Comparison of ENCODE assay signal across 8 cellular contexts in genomic region chr5:119302916-119303897, GRCh38. TPM values are rescaled to one million over a fixed set of nuclear protein-coding genes. Genes with fewer than 3 reads are reported as not detected.
A peak's percentile ranks its signal among the peaks of the same experiment; 100 is the strongest.
DNase-seq lines count a peak whose midpoint lies in the region; ATAC-seq, FAIRE-seq and TF ChIP-seq lines count a peak whose summit lies in the region.

No MANE protein-coding gene starts in this region.

- TF ChIP-seq EP300 in HepG2 (IDR thresholded peaks at IDR 0.05; ENCODE audit: low read depth in 2 of 2, low read length in 2 of 2) = peak in 1 of 2 experiments; percentile 70; a peak in 2 of 4 replicates
- peak; percentile 73; the same call in 1 of the 2 replicates for TF ChIP-seq EP300 in HepG2 (CRISPR knock-in tag; IDR thresholded peaks at IDR 0.05; ENCODE audit: borderline replicate concordance)

- no peaks in the 10 kb centered on the region for H3K9me3 Mint-ChIP-seq in activated naive CD8-positive, alpha-beta T cell treated with anti-CD3 and anti-CD28 coated beads, Interleukin-2, amount 50 U/mL, for 24 hours

- H3K27ac ChIP-seq in BLaER1 treated with 17β-estradiol and CSF1 and Interleukin-3, amounts not matched to agents 10 nM and 100 nM = peak overlapping the region in 10 of 11 experiments; percentile 6 to 100 (median 64); a peak in 15 of 22 replicates
- peak overlapping the region; percentile 60 for H3K27ac ChIP-seq in HepG2 (ENCODE audit: extremely low read length, insufficient read depth, low read length)

- intact Hi-C loops in HepG2 (cut with micrococcal nuclease; ENCODE audit: unreplicated experiment) = loop anchor here (1.0 to 5.0 kb wide), 4 partner anchors 35 to 232 kb away; partner anchors contain the start of gene DMXL1

- peaks cover 5 to 49% (median 31%) of the 10 kb centered on the region in 11 experiments; a peak in 18 of 22 replicates for H3K36me3 ChIP-seq in BLaER1 treated with 17β-estradiol and CSF1 and Interleukin-3, amounts not matched to agents 10 nM and 100 nM
- H3K36me3 ChIP-seq in HepG2 (replicated peaks in 1 of 2; ENCODE audit: control insufficient read depth in 1 of 2, insufficient read depth in 2 of 2, low read length in 2 of 2) = no peaks in the 10 kb centered on the region

- in situ Hi-C loops in HepG2 (cut with HindIII; ENCODE audit: extremely low pct_ligation_motif_present, low pct_unique_long_range_greater_than_20kb) = no loop called here

- no peaks in the 10 kb centered on the region for H3K27me3 ChIP-seq in BLaER1 treated with 17β-estradiol and CSF1 and Interleukin-3, amounts not matched to agents 10 nM and 100 nM
- H3K27me3 ChIP-seq in HepG2 (ENCODE audit: control insufficient read depth in 1 of 2, insufficient read depth in 2 of 2, low read length in 2 of 2) = no peaks in the 10 kb centered on the region

- H3K79me2 ChIP-seq in HepG2 (ENCODE audit: insufficient read depth, low read length) = peaks cover 2% of the 10 kb centered on the region

- TSS peak; percentile 95 for BruUV-seq in HepG2 (replicated peaks; lab: Mats Ljungman, UMichigan)

- FAIRE-seq in HepG2 (lab: Jason Lieb, UNC) = peak; percentile 93

- peak overlapping the region; percentile 35 for H3K4me3 Mint-ChIP-seq in activated naive CD8-positive, alpha-beta T cell treated with anti-CD3 and anti-CD28 coated beads, Interleukin-2, amount 50 U/mL, for 24 hours

- TF ChIP-seq CTCF in HepG2 (CRISPR knock-in tag; IDR thresholded peaks at IDR 0.05) = peak; percentile 35; the same call in 1 of the 2 replicates

- H3K9me3 ChIP-seq in BLaER1 treated with 17β-estradiol and CSF1 and Interleukin-3, amounts not matched to agents 10 nM and 100 nM (replicated peaks in 1 of 11) = peaks cover 13 to 76% (median 64%) of the 10 kb centered on the region in 11 experiments; a peak in 21 of 22 replicates
- H3K9me3 ChIP-seq in HepG2 (ENCODE audit: low read length) = no peaks in the 10 kb centered on the region

- no peaks in the 10 kb centered on the region for H3K27me3 Mint-ChIP-seq in activated naive CD8-positive, alpha-beta T cell treated with anti-CD3 and anti-CD28 coated beads, Interleukin-2, amount 50 U/mL, for 24 hours

- POLR2A ChIA-PET in HepG2 (lab: Yijun Ruan, JAX) = interaction anchor here (1.2 to 3.9 kb wide), 3 partner anchors 9 to 232 kb away, joined by 5 to 36 read pairs (median 9); partner anchors contain the start of gene DMXL1

- no peak overlapping the region for H3K9ac ChIP-seq in BLaER1 treated with 17β-estradiol and CSF1 and Interleukin-3, amounts not matched to agents 10 nM and 100 nM
- peak overlapping the region; percentile 41 for H3K9ac ChIP-seq in HepG2 (ENCODE audit: insufficient read depth, low read depth, low read length)

- 21% methylated on average over 5 of the region's 5 CpGs for WGBS in HepG2 (ENCODE audit: low lambda C conversion rate)

- H4K20me1 ChIP-seq in BLaER1 treated with 17β-estradiol and CSF1 and Interleukin-3, amounts not matched to agents 10 nM and 100 nM = peaks cover 0 to 63% (median 0%) of the 10 kb centered on the region in 11 experiments; a peak in 5 of 22 replicates
- no peaks in the 10 kb centered on the region for H4K20me1 ChIP-seq in HepG2 (ENCODE audit: insufficient read depth, low read length)

- no peak for DNase-seq in activated naive CD8-positive, alpha-beta T cell treated with anti-CD3 and anti-CD28 coated beads, Interleukin-2, amount 50 U/mL, for 24 hours
- DNase-seq in HepG2 (ENCODE audit: low spot score) (peak; percentile 97), NOMO-1 treated with dmso at 0.1 percent for 144 hours (lab: John Stamatoyannopoulos, UW; ENCODE audit: unreplicated experiment) (no peak), NCI-H748 treated with DMSO at 0.1 percent for 48 hours (lab: John Stamatoyannopoulos, UW) (no peak), CD1c-positive myeloid dendritic cell (ENCODE audit: extremely low spot score) (no peak), NCI-H1694 (lab: John Stamatoyannopoulos, UW) (no peak)

- H3K36me3 Mint-ChIP-seq in activated naive CD8-positive, alpha-beta T cell treated with anti-CD3 and anti-CD28 coated beads, Interleukin-2, amount 50 U/mL, for 24 hours (ENCODE audit: low read depth) = peaks cover 6% of the 10 kb centered on the region

- H3K4me3 ChIP-seq in BLaER1 treated with 17β-estradiol and CSF1 and Interleukin-3, amounts not matched to agents 10 nM and 100 nM = no peak overlapping the region; a peak in 1 of 20 replicates
- H3K4me3 ChIP-seq in HepG2 (replicated peaks in 1 of 3; ENCODE audit: insufficient read depth in 1 of 3, low read depth in 2 of 3, low read length in 3 of 3) = peak overlapping the region in 2 of 3 experiments; percentile 1 to 5; a peak in 3 of 6 replicates

- peak in 1 of 2 experiments; percentile 67; a peak in 1 of 4 replicates for TF ChIP-seq POLR2A in HepG2 (IDR thresholded peaks at IDR 0.05; ENCODE audit: insufficient read depth in 1 of 2, low read depth in 2 of 2, low read length in 2 of 2)

- peaks cover 51 to 73% (median 62%) of the 10 kb centered on the region in 10 experiments for H3K4me1 ChIP-seq in BLaER1 treated with 17β-estradiol and CSF1 and Interleukin-3, amounts not matched to agents 10 nM and 100 nM
- H3K4me1 ChIP-seq in HepG2 (ENCODE audit: insufficient read depth, low read length) = peaks cover 57% of the 10 kb centered on the region

- peaks cover 94% of the 10 kb centered on the region for H3K4me1 Mint-ChIP-seq in activated naive CD8-positive, alpha-beta T cell treated with anti-CD3 and anti-CD28 coated beads, Interleukin-2, amount 50 U/mL, for 24 hours

- no peak overlapping the region for H2AFZ ChIP-seq in HepG2 (ENCODE audit: low read length)

- no peak for TF ChIP-seq RAD21 in HepG2 (CRISPR knock-in tag; IDR thresholded peaks at IDR 0.05)

- ATAC-seq in HG03108 (IDR thresholded peaks at IDR 0.05; ENCODE audit: unreplicated experiment) (peak; percentile 52), HepG2 (peak; percentile 98)
- peak; percentile 65 for ATAC-seq in activated naive CD8-positive, alpha-beta T cell treated with anti-CD3 and anti-CD28 coated beads, Interleukin-2, amount 50 U/mL, for 24 hours

- peak overlapping the region; percentile 16 to 66 (median 46); a peak in 20 of 22 replicates for H3K4me2 ChIP-seq in BLaER1 treated with 17β-estradiol and CSF1 and Interleukin-3, amounts not matched to agents 10 nM and 100 nM
- peak overlapping the region; percentile 59 for H3K4me2 ChIP-seq in HepG2 (ENCODE audit: low read depth, low read length)

- peak overlapping the region; percentile 86 for H3K27ac Mint-ChIP-seq in activated naive CD8-positive, alpha-beta T cell treated with anti-CD3 and anti-CD28 coated beads, Interleukin-2, amount 50 U/mL, for 24 hours

- CTCF ChIA-PET in HepG2 (lab: Yijun Ruan, JAX; ENCODE audit: low intra/inter-chr PET ratio, low total read pairs) = interaction anchor here (0.9 kb wide), 1 partner anchor 35 kb away, joined by 3 read pairs; no protein-coding TSS in a partner anchor

TF ChIP-seq in HepG2, 621 proteins besides CTCF, POLR2A, EP300 and RAD21 (continues in another document):
- TF ChIP-seq MAF1 (CRISPR knock-in tag; IDR thresholded peaks at IDR 0.05; ENCODE audit: borderline replicate concordance) (no peak), ZNF75D (CRISPR knock-in tag; IDR thresholded peaks at IDR 0.05; ENCODE audit: borderline replicate concordance) (no peak), ZNF34 (CRISPR knock-in tag; IDR thresholded peaks at IDR 0.05; ENCODE audit: borderline replicate concordance) (no peak), TOPORS (CRISPR knock-in tag; IDR thresholded peaks at IDR 0.05) (no peak), ZNF800 (CRISPR knock-in tag; IDR thresholded peaks at IDR 0.05) (no peak), IKZF4 (CRISPR knock-in tag; IDR thresholded peaks at IDR 0.05; ENCODE audit: borderline replicate concordance, low read depth, not compliant biosample characterization) (no peak)

RNA-seq across cellular contexts. Expression of gene TNFAIP8, which starts 52.6 kb away (rescaled TPM):
- 11.2 and 14.9 TPM in 2 replicates for total RNA-seq in HepG2 (2016; rRNA removed; fragmentation: Illumina TruSeq; extraction: Trizol)
- 3.2 and 3.7 TPM in 2 replicates for total RNA-seq in HepG2 (2016; cell fraction: cytosol; rRNA removed; fragmentation: Illumina TruSeq; extraction: Trizol; ENCODE audit: low read depth)
- 13.3 and 15.4 TPM in 2 replicates for total RNA-seq in HepG2 (2016; cell fraction: insoluble cytoplasmic fraction; rRNA removed; fragmentation: Illumina TruSeq; extraction: Trizol)
- total RNA-seq in HepG2 (2016; cell fraction: membrane; rRNA removed; fragmentation: Illumina TruSeq; extraction: Trizol) = 7.0 and 8.4 TPM in 2 replicates
- 3.7 and 5.8 TPM in 2 replicates for total RNA-seq in HepG2 (2016; cell fraction: nucleus; rRNA removed; fragmentation: Illumina TruSeq; extraction: Trizol)
- polyA plus RNA-seq in HepG2 (2011; rRNA removed) = 4.9 and 6.4 TPM in 2 replicates
- polyA plus RNA-seq in HepG2 (2011; cell fraction: cytosol; rRNA removed) = 6.7 and 7.1 TPM in 2 replicates
- 2.5 TPM in 2 replicates for polyA plus RNA-seq in HepG2 (2011; cell fraction: nucleus; rRNA removed)
- polyA plus RNA-seq in HepG2 (2012) = 6.2 and 6.6 TPM in 2 replicates
- 1.0 and 1.2 TPM in 2 replicates for polyA plus RNA-seq in HepG2 (2016; cell fraction: cytosol; fragmentation: Illumina TruSeq; extraction: Trizol; ENCODE audit: low read depth)
- polyA plus RNA-seq in HepG2 (2016; cell fraction: insoluble cytoplasmic fraction; fragmentation: Illumina TruSeq; extraction: Trizol; ENCODE audit: low read depth) = 16.1 and 16.3 TPM in 2 replicates
- polyA plus RNA-seq in HepG2 (2016; cell fraction: membrane; fragmentation: Illumina TruSeq; extraction: Trizol; ENCODE audit: low read depth) = 2.5 and 2.7 TPM in 2 replicates
- 5.1 and 5.5 TPM in 2 replicates for polyA plus RNA-seq in HepG2 (2016; cell fraction: nucleus; fragmentation: Illumina TruSeq; extraction: Trizol; ENCODE audit: insufficient read depth, low read depth)
- 3.0 and 11.3 TPM in 2 replicates for polyA minus RNA-seq in HepG2 (2011; rRNA and poly(A)+ RNA removed; ENCODE audit: low replicate concordance)
- 8.5 and 9.0 TPM in 2 replicates for polyA minus RNA-seq in HepG2 (2011; cell fraction: cytosol; rRNA and poly(A)+ RNA removed)
- 5.5 and 10.3 TPM in 2 replicates for polyA minus RNA-seq in HepG2 (2011; cell fraction: nucleus; rRNA and poly(A)+ RNA removed)

Comparison
In these comparisons a context has a peak if more than half of its experiments do, and no peak if none do; other contexts are left out.
1. H3K4me3 ChIP-seq: peak in HepG2 (2 of 3); none in BLaER1 treated with 17β-estradiol and CSF1 and Interleukin-3, amounts not matched to agents 10 nM and 100 nM (0 of 10).
2. Peak in every context shown above with its lines, with median percentiles within 50 percentile points of each other: ATAC-seq.